Comparison of ENCODE assay signal across 8 cellular contexts in genomic region chr9:96654450-96655197, GRCh38. TPM values are rescaled to one million over a fixed set of nuclear protein-coding genes. Genes with fewer than 3 reads are reported as not detected.
DNase-seq lines count a peak whose midpoint lies in the region; ATAC-seq and TF ChIP-seq lines count a peak whose summit lies in the region.

No MANE protein-coding gene starts in this region.

- H3K4me1 ChIP-seq in Panc1 (ENCODE audit: control insufficient read depth, insufficient read depth, low read length) (peaks cover 2% of the 10 kb centered on the region; the same call in 1 of the 2 replicates), fibroblast of lung (ENCODE audit: control insufficient read depth, extremely low read depth, insufficient read depth, low read length) (no peaks in the 10 kb centered on the region)

- in situ Hi-C loops in Panc1 (cut with HindIII; ENCODE audit: low pct_unique_long_range_greater_than_20kb, low sequenced_read_pairs), result no loop called here

- DNase-seq in HUDEP-2 (lab: John Stamatoyannopoulos, UW; ENCODE audit: unreplicated experiment in 76 of 76), result peak in 56 of 76 experiments; percentile 6 to 64 (median 45)
- DNase-seq in Panc1 (ENCODE audit: low read depth, low spot score), result no peak
- DNase-seq in activated T-helper 1 cell treated with anti-CD3 and anti-CD28 coated beads, Interleukin-2, amount 50 U/mL, for 16 hours (ENCODE audit: low read depth in 1 of 2, low spot score in 1 of 2), result peak; percentile 32 to 46
- DNase-seq in fibroblast of lung (ENCODE audit: low read depth in 2 of 2), result peak; percentile 86 to 93
- peak; percentile 83 for DNase-seq in naive B cell
- peak; percentile 64 to 65 for DNase-seq in stimulated activated CD8-positive, alpha-beta memory T cell treated with anti-CD3 and anti-CD28 coated beads, Interleukin-7, amount 100 ng/mL, for 4 hours (ENCODE audit: low read depth in 2 of 2)

- no peaks in the 10 kb centered on the region for H4K20me1 ChIP-seq in fibroblast of lung (ENCODE audit: control insufficient read depth, extremely low read depth, insufficient read depth, low read length)

- peaks cover 18 to 24% (median 21%) of the 10 kb centered on the region in 3 donors for H3K4me1 Mint-ChIP-seq in naive B cell

- H3K27ac ChIP-seq in C4-2B (peak overlapping the region; percentile 60), Panc1 (ENCODE audit: low read length) (peak overlapping the region; percentile 54), fibroblast of lung (ENCODE audit: insufficient read depth, low read length) (peak overlapping the region; percentile 97)

- peak overlapping the region; percentile 96 for H3K9ac ChIP-seq in fibroblast of lung (ENCODE audit: insufficient read depth, low read length)

- peak overlapping the region; percentile 90 to 96 (median 94) for H3K4me3 Mint-ChIP-seq in naive B cell

- peak; percentile 49 for ATAC-seq in GM19463 (IDR thresholded peaks at IDR 0.05; ENCODE audit: unreplicated experiment)
- peak; percentile 83 for ATAC-seq in Panc1
- ATAC-seq in naive B cell (ENCODE audit: low read depth in 2 of 2), result peak; percentile 78 to 79

- peak overlapping the region; percentile 92 for H3K4me2 ChIP-seq in fibroblast of lung (ENCODE audit: extremely low read depth, insufficient read depth, low read length)

- no peaks in the 10 kb centered on the region for H3K27me3 ChIP-seq in Panc1 (ENCODE audit: control insufficient read depth, insufficient read depth, low read length)
- H3K27me3 ChIP-seq in fibroblast of lung (ENCODE audit: control insufficient read depth, insufficient read depth, low read length), result no peaks in the 10 kb centered on the region

- peak overlapping the region; percentile 97 to 100 (median 99) for H3K27ac Mint-ChIP-seq in naive B cell

- H3K9me3 ChIP-seq in Panc1 (ENCODE audit: control insufficient read depth, insufficient read depth, low read depth, low read length) (no peaks in the 10 kb centered on the region), fibroblast of lung (ENCODE audit: control insufficient read depth, insufficient read depth, low read depth, low read length) (no peaks in the 10 kb centered on the region)

- peak overlapping the region; percentile 62 to 77 for H3K4me3 ChIP-seq in Panc1 (ENCODE audit: low read depth in 2 of 2, low read length in 2 of 2)
- H3K4me3 ChIP-seq in fibroblast of lung (replicated peaks in 1 of 4; ENCODE audit: control extremely low read depth in 1 of 4, insufficient read depth in 1 of 4, low read depth in 3 of 4, low read length in 4 of 4), result peak overlapping the region; percentile 67 to 82 (median 69)

- peaks cover 0 to 2% (median 0%) of the 10 kb centered on the region in 7 donors for H3K9me3 Mint-ChIP-seq in naive B cell

- POLR2A ChIA-PET in Panc1 (lab: Charles Lee), result no interaction called here

- CTCF ChIA-PET in Panc1 (lab: Charles Lee), result no interaction called here

- peaks cover 3% of the 10 kb centered on the region for H3K79me2 ChIP-seq in fibroblast of lung (ENCODE audit: control insufficient read depth, insufficient read depth, low read length)

- H3K36me3 Mint-ChIP-seq in naive B cell, result peaks cover 6% of the 10 kb centered on the region in 2 donors

- TF ChIP-seq CTCF in C4-2B (conservative IDR thresholded peaks at IDR 0.05) (peak; percentile 46), Panc1 (IDR thresholded peaks at IDR 0.05) (peak; percentile 35; the same call in 1 of the 2 replicates), fibroblast of lung (conservative IDR thresholded peaks at IDR 0.05 in 1 of 2, IDR thresholded peaks at IDR 0.05 in 1 of 2; ENCODE audit: low read depth in 1 of 2, low read length in 2 of 2) (no peak)

- BruUV-seq in Panc1 (replicated peaks; lab: Mats Ljungman, UMichigan), result no TSS peak

- intact Hi-C loops in Panc1 (cut with micrococcal nuclease; ENCODE audit: unreplicated experiment), result no loop called here

- H3K36me3 ChIP-seq in Panc1 (ENCODE audit: control insufficient read depth, insufficient read depth, low read length), result no peaks in the 10 kb centered on the region
- H3K36me3 ChIP-seq in fibroblast of lung (ENCODE audit: control insufficient read depth, insufficient read depth, low read length), result peaks cover 2% of the 10 kb centered on the region

- H3K27me3 Mint-ChIP-seq in naive B cell, result peaks cover 0 to 6% (median 0%) of the 10 kb centered on the region in 3 donors

- peak overlapping the region; percentile 36 for H2AFZ ChIP-seq in fibroblast of lung (ENCODE audit: low read length)

RNA-seq across cellular contexts. Expression of gene PRXL2C, which starts 0.5 kb away (rescaled TPM):
- total RNA-seq in Panc1 (2021; ENCODE audit: unreplicated experiment), result 14.0 TPM
- polyA plus RNA-seq in Panc1 (2012; ENCODE audit: insufficient read length), result 5.6 TPM
- total RNA-seq in fibroblast of lung, result 29.3 and 64.4 TPM in 2 replicates
- polyA plus RNA-seq in fibroblast of lung, result 24.5 and 31.2 TPM in 2 replicates
- 21.7 and 24.7 TPM in 2 replicates for polyA plus RNA-seq in fibroblast of lung (2012)
- polyA minus RNA-seq in fibroblast of lung (ENCODE audit: low replicate concordance), result 12.8 and 19.9 TPM in 2 replicates
- 10 to 100 TPM in 3 of 6 donors, 1 to 10 TPM in 3; 8.9 to 14.5 (median 10.6) TPM for polyA plus RNA-seq in naive B cell (ENCODE audit: low read depth in 6 of 6)

RNA-seq across cellular contexts. Expression of gene CDC14B, which starts 35.0 kb away (rescaled TPM):
- total RNA-seq in Panc1 (2021; ENCODE audit: unreplicated experiment) (11.8 TPM), fibroblast of lung (46.0 and 68.5 TPM in 2 replicates)
- polyA plus RNA-seq in Panc1 (2012; ENCODE audit: insufficient read length), result 5.0 TPM
- polyA plus RNA-seq in fibroblast of lung (31.9 and 38.0 TPM in 2 replicates), naive B cell (ENCODE audit: low read depth in 6 of 6) (1 to 10 TPM; 2.9 to 7.9 (median 5.2) TPM)
- 22.5 and 28.0 TPM in 2 replicates for polyA plus RNA-seq in fibroblast of lung (2012)
- 17.7 and 27.5 TPM in 2 replicates for polyA minus RNA-seq in fibroblast of lung (ENCODE audit: low replicate concordance)

Comparison
In these comparisons a context has a peak if more than half of its experiments do, and no peak if none do; other contexts are left out.
1. CTCF ChIP-seq: peak in C4-2B (single experiment) and Panc1 (single experiment); none in fibroblast of lung (0 of 2).
2. Peak in every context shown above with its lines, with median percentiles within 50 percentile points of each other: H3K27ac ChIP-seq and ATAC-seq.